2 cellular contexts compared by ENCODE assay signal in the genomic region with DNA sequence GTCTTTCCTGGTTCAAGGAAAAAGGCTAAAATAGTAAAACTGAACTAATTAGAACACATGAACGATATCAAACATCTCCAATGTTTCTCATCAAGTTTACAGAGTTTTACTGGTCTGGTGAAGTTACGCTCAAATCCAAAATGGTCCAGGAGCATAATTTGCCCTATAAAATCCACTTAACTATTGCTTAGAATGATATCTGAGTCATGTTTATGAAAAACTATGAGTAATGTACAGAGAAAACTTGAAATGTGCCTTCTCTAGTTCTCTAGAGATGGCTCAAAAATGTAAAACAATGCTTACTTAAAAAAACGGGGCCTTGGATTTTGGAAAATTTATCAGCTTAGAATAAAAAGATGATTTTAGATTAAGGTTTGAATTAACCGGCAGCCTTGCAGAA.
TF ChIP-seq lines count a peak whose summit lies in the region.

No MANE protein-coding gene starts in this region.

TF ChIP-seq in GM23338, 12 proteins besides CTCF, POLR2A, EP300 and RAD21 (continued from another document):
- TF ChIP-seq ETS1 (IDR thresholded peaks at IDR 0.05) (no peak), EZH2phosphoT487 (IDR thresholded peaks at IDR 0.05; ENCODE audit: unreplicated experiment) (no peak), EZH2 (IDR thresholded peaks at IDR 0.05; ENCODE audit: low read depth, unreplicated experiment) (no peak), JUNB (IDR thresholded peaks at IDR 0.05; ENCODE audit: unreplicated experiment) (no peak), POLR2AphosphoS5 (IDR thresholded peaks at IDR 0.05; ENCODE audit: low read depth) (no peak), ZNF331 (CRISPR knock-in tag; IDR thresholded peaks at IDR 0.05; ENCODE audit: low read depth) (no peak)

TF ChIP-seq in WTC11, 78 proteins besides CTCF, POLR2A, EP300 and RAD21 (continued from another document):
- TF ChIP-seq, protein P1, sequence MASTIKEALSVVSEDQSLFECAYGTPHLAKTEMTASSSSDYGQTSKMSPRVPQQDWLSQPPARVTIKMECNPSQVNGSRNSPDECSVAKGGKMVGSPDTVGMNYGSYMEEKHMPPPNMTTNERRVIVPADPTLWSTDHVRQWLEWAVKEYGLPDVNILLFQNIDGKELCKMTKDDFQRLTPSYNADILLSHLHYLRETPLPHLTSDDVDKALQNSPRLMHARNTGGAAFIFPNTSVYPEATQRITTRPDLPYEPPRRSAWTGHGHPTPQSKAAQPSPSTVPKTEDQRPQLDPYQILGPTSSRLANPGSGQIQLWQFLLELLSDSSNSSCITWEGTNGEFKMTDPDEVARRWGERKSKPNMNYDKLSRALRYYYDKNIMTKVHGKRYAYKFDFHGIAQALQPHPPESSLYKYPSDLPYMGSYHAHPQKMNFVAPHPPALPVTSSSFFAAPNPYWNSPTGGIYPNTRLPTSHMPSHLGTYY (CRISPR knock-in tag; IDR thresholded peaks at IDR 0.05), result no peak
- TF ChIP-seq MLX (CRISPR knock-in tag; IDR thresholded peaks at IDR 0.05), result no peak
- no peak for TF ChIP-seq ATF3 (CRISPR knock-in tag; conservative IDR thresholded peaks at IDR 0.05)
- TF ChIP-seq ZNF232 (CRISPR knock-in tag; IDR thresholded peaks at IDR 0.05), result no peak
- no peak for TF ChIP-seq MYBL2 (CRISPR knock-in tag; IDR thresholded peaks at IDR 0.05)
